In the genomic region with DNA sequence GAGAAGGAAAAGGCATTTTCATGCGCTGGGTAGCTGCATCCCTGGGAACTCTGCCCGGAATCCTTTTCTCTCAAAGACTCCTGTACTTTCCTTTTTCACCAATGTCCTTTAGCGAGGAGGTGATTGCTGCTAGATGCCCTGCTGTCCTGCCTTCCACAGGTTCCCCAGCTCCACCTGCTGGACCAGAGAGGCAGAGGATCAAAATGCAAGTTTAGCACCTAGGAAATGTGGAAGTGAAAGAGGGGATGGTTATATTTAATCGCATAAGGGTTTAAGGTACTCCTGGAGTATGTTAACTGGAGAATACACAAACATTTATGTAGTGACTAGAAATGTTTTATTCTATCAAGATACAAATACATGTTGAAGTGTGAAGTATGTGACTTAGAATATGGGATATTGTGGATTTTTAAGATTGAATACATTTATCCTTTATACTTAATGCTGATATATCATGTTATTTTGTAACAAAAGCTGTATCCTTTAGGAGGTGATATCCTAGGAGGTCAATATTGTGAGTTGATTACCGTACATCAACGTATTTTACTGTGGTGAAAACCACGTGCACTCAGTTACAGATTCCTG, we compare ENCODE assay signal across 8 cellular contexts.
A peak's percentile ranks its signal among the peaks of the same experiment; 100 is the strongest.
DNase-seq lines count a peak whose midpoint lies in the region; ATAC-seq, FAIRE-seq and TF ChIP-seq lines count a peak whose summit lies in the region.

No MANE protein-coding gene starts in this region.

- DNase-seq in NCI-H1092 treated with DMSO at 0.1 percent for 48 hours (lab: John Stamatoyannopoulos, UW) (peak; percentile 5), NCI-H1092 (lab: John Stamatoyannopoulos, UW) (no peak), GM20000 (ENCODE audit: low spot score) (peak; percentile 37), HTR-8/SVneo (ENCODE audit: insufficient read length, low spot score) (peak; percentile 35), SK-N-DZ (ENCODE audit: low spot score) (peak; percentile 58), heart right ventricle (no peak), upper lobe of right lung (no peak), activated gamma-delta T cell treated with Interleukin-2 at 50 U/mL for 16 hours (no peak)

- peaks cover 0 to 20% (median 0%) of the 10 kb centered on the region in 9 donors for H3K4me1 ChIP-seq in heart right ventricle
- no peaks in the 10 kb centered on the region for H3K4me1 ChIP-seq in upper lobe of right lung

- H3K27ac ChIP-seq in heart right ventricle (peak overlapping the region in 2 of 10 donors; percentile 11 to 41), upper lobe of right lung (no peak overlapping the region)

- peaks cover 0 to 90% (median 17%) of the 10 kb centered on the region in 9 donors for H3K36me3 ChIP-seq in heart right ventricle
- peaks cover 27% of the 10 kb centered on the region for H3K36me3 ChIP-seq in upper lobe of right lung

- H3K27me3 ChIP-seq in heart right ventricle, result no peaks in the 10 kb centered on the region
- no peaks in the 10 kb centered on the region for H3K27me3 ChIP-seq in upper lobe of right lung

- H3K4me3 ChIP-seq in heart right ventricle (no peak overlapping the region), upper lobe of right lung (no peak overlapping the region)

- 67 to 69% methylated on average over 7 of the region's 7 CpGs for WGBS in heart right ventricle, 2 donors

- H3K9me3 ChIP-seq in heart right ventricle (no peaks in the 10 kb centered on the region), upper lobe of right lung (no peaks in the 10 kb centered on the region)

- intact Hi-C loops in heart right ventricle (cut with DNase I) (no loop called here), upper lobe of right lung (cut with DNase I) (no loop called here)

- FAIRE-seq in HTR-8/SVneo (lab: Jason Lieb, UNC), result no peak

- peak; percentile 50 for TF ChIP-seq CTCF in GM20000 (IDR thresholded peaks at IDR 0.05; ENCODE audit: extremely low read depth, missing control alignments)
- peak; percentile 8 to 59 (median 43) for TF ChIP-seq CTCF in heart right ventricle (IDR thresholded peaks at IDR 0.05)
- TF ChIP-seq CTCF in upper lobe of right lung (IDR thresholded peaks at IDR 0.05), result peak; percentile 43

- ATAC-seq in heart right ventricle (peak in 6 of 8 donors; percentile 19 to 47 (median 26)), upper lobe of right lung (peak; percentile 70)

Comparison
In these comparisons a context has a peak if more than half of its experiments do, and no peak if none do; other contexts are left out.
1. DNase-seq: peak in NCI-H1092 treated with DMSO at 0.1 percent for 48 hours (single experiment), GM20000 (single experiment), HTR-8/SVneo (single experiment) and SK-N-DZ (single experiment); none in NCI-H1092 (single experiment), heart right ventricle (0 of 2), upper lobe of right lung (single experiment) and activated gamma-delta T cell treated with Interleukin-2 at 50 U/mL for 16 hours (single experiment).
2. Peak in every context shown above with its lines, with median percentiles within 50 percentile points of each other: CTCF ChIP-seq.